ENCODE assay signal across 1 cellular context in the genomic region with DNA sequence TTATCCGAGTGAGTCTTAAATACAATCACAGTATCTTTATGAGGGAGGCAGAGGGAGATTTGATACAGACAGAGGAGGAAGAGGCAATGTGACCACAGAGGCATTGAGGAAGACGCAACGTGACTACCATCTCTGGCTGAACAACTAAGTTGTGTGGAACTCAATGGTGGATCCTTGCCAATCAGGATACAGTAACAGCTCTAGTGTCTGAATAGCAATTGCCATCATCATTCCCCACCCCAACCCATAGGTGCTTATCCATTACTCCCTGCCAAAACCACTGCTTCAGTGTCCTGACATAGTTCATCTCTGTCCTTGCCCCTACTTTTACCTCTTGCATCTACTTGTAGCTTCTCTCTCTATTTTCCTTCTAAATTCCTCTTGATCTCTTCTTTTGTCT.
TF ChIP-seq lines count a peak whose summit lies in the region.

No MANE protein-coding gene starts in this region.

TF ChIP-seq in H1, 55 proteins besides CTCF, POLR2A, EP300 and RAD21:
- no peak for TF ChIP-seq ATF3 (IDR thresholded peaks at IDR 0.05; ENCODE audit: insufficient read depth, low read depth, low read length)
